8 cellular contexts compared by ENCODE assay signal in genomic region chr2:236343400-236344161, GRCh38.
DNase-seq lines count a peak whose midpoint lies in the region; ATAC-seq and TF ChIP-seq lines count a peak whose summit lies in the region.

No MANE protein-coding gene starts in this region.

- H3K4me3 Mint-ChIP-seq in Caco-2 (ENCODE audit: unreplicated experiment): no peak overlapping the region

- H3K27ac Mint-ChIP-seq in Caco-2 (ENCODE audit: unreplicated experiment): no peak overlapping the region

- peak; percentile 55 to 73 for TF ChIP-seq CTCF in Caco-2 (IDR thresholded peaks at IDR 0.05; ENCODE audit: insufficient read depth in 1 of 2, low read depth in 1 of 2, low read length in 1 of 2, severe bottlenecking in 1 of 2, unreplicated experiment in 1 of 2)
- peak; percentile 57 to 83 (median 83); a peak in 5 of 6 replicates for TF ChIP-seq CTCF in HCT116 (IDR thresholded peaks at IDR 0.05 in 2 of 3, conservative IDR thresholded peaks at IDR 0.05 in 1 of 3; ENCODE audit: borderline replicate concordance in 1 of 3, insufficient read depth in 1 of 3, low read depth in 2 of 3, low read length in 2 of 3)
- TF ChIP-seq CTCF in osteoblast (IDR thresholded peaks at IDR 0.05; ENCODE audit: extremely low read depth, low read depth, low read length): peak; percentile 87

- H4K20me1 ChIP-seq in HCT116 (ENCODE audit: insufficient read depth) (no peaks in the 10 kb centered on the region), osteoblast (ENCODE audit: insufficient read depth, low read length) (no peaks in the 10 kb centered on the region)

- H2AFZ ChIP-seq in HCT116 (ENCODE audit: low read depth, low read length, poor library complexity, severe bottlenecking): no peak overlapping the region
- no peak overlapping the region for H2AFZ ChIP-seq in osteoblast (ENCODE audit: low read length)

- H3K27me3 Mint-ChIP-seq in Caco-2 (ENCODE audit: insufficient read depth, unreplicated experiment): peaks cover 6% of the 10 kb centered on the region

- no peaks in the 10 kb centered on the region for H3K27me3 ChIP-seq in Caco-2 (replicated peaks; ENCODE audit: control insufficient read depth, insufficient read depth, low read length)
- H3K27me3 ChIP-seq in HCT116 (ENCODE audit: insufficient read depth, low read length): no peaks in the 10 kb centered on the region
- H3K27me3 ChIP-seq in osteoblast (ENCODE audit: insufficient read depth, low read length): no peaks in the 10 kb centered on the region

- intact Hi-C loops in Caco-2 (cut with micrococcal nuclease; ENCODE audit: unreplicated experiment) (loop anchor here (1.0 kb wide), 1 partner anchor 717 kb away; no protein-coding TSS in a partner anchor), HCT116 (cut with micrococcal nuclease) (loop anchor here (1.0 kb wide), 1 partner anchor 717 kb away; no protein-coding TSS in a partner anchor)

- H3K36me3 Mint-ChIP-seq in Caco-2 (ENCODE audit: insufficient read depth, unreplicated experiment): no peaks in the 10 kb centered on the region

- no peak overlapping the region for H3K9ac ChIP-seq in HCT116 (ENCODE audit: low read length)

- ATAC-seq in HCT116 (peak; percentile 80), GM19452 (IDR thresholded peaks at IDR 0.05; ENCODE audit: unreplicated experiment) (no peak), HG03095 (IDR thresholded peaks at IDR 0.05; ENCODE audit: unreplicated experiment) (no peak)

- H3K4me1 Mint-ChIP-seq in Caco-2 (ENCODE audit: low read depth, unreplicated experiment): no peaks in the 10 kb centered on the region

- no peaks in the 10 kb centered on the region for H3K9me2 ChIP-seq in HCT116 (ENCODE audit: insufficient read depth)

- no peaks in the 10 kb centered on the region for H3K9me3 ChIP-seq in Caco-2
- H3K9me3 ChIP-seq in HCT116 (ENCODE audit: control insufficient read depth in 1 of 2, insufficient read depth in 1 of 2, low read depth in 1 of 2, low read length in 2 of 2): no peaks in the 10 kb centered on the region
- H3K9me3 ChIP-seq in osteoblast (ENCODE audit: low read depth, low read length): no peaks in the 10 kb centered on the region

- H3K27ac ChIP-seq in HCT116 (ENCODE audit: low read depth, low read length) (no peak overlapping the region), osteoblast (ENCODE audit: low read depth, low read length) (no peak overlapping the region)

- H3K36me3 ChIP-seq in Caco-2 (ENCODE audit: control insufficient read depth, insufficient read depth, low read length) (no peaks in the 10 kb centered on the region), HCT116 (ENCODE audit: control insufficient read depth in 1 of 2, insufficient read depth in 2 of 2, low read length in 2 of 2) (no peaks in the 10 kb centered on the region), osteoblast (ENCODE audit: insufficient read depth, low read length) (no peaks in the 10 kb centered on the region)

- RAD21 ChIA-PET in HCT116 (lab: Charles Lee; ENCODE audit: low non-redundant PET in 1 of 2, low total read pairs in 2 of 2, uncharacterized antibody in 2 of 2, unreplicated experiment in 2 of 2): no interaction called here

- TF ChIP-seq RAD21 in HCT116 (IDR thresholded peaks at IDR 0.05; ENCODE audit: low read depth): peak; percentile 56

- CTCF ChIA-PET in Caco-2 (lab: Charles Lee) (no interaction called here), HCT116 (lab: Charles Lee) (interaction anchor here (0.7 kb wide), 1 partner anchor 564 kb away, joined by 3 read pairs; no protein-coding TSS in a partner anchor)

- no peaks in the 10 kb centered on the region for H3K79me2 ChIP-seq in HCT116 (ENCODE audit: insufficient read depth, low read length)
- H3K79me2 ChIP-seq in osteoblast (ENCODE audit: insufficient read depth, low read length): no peaks in the 10 kb centered on the region

- H3K4me2 ChIP-seq in HCT116 (ENCODE audit: low read length) (no peak overlapping the region), osteoblast (ENCODE audit: insufficient read depth, low read length) (no peak overlapping the region)

- H3K4me3 ChIP-seq in Caco-2 (ENCODE audit: low read depth, low read length): no peak overlapping the region
- no peak overlapping the region for H3K4me3 ChIP-seq in HCT116 (replicated peaks in 1 of 2; ENCODE audit: low read depth in 1 of 2, low read length in 2 of 2)
- no peak overlapping the region for H3K4me3 ChIP-seq in osteoblast (ENCODE audit: insufficient read depth, low read length)

- POLR2A ChIA-PET in Caco-2 (lab: Charles Lee): no interaction called here
- POLR2A ChIA-PET in HCT116 (lab: Charles Lee): no interaction called here

- BruUV-seq in Caco-2 (replicated peaks; lab: Mats Ljungman, UMichigan) (no TSS peak), HCT116 (replicated peaks; lab: Mats Ljungman, UMichigan) (no TSS peak)

- no peaks in the 10 kb centered on the region for H3K9me3 Mint-ChIP-seq in Caco-2 (ENCODE audit: unreplicated experiment)

- peak; percentile 53 to 67 for DNase-seq in Caco-2
- DNase-seq in HCT116 (ENCODE audit: low read depth, low spot score): peak; percentile 67
- peak; percentile 72 for DNase-seq in NCI-H748 (lab: John Stamatoyannopoulos, UW; ENCODE audit: unreplicated experiment)
- DNase-seq in activated CD8-positive, alpha-beta memory T cell treated with anti-CD3 and anti-CD28 coated beads, Interleukin-2, amount 50 U/mL, for 4 hours: peak; percentile 47
- DNase-seq in fibroblast of the conjunctiva (ENCODE audit: low read depth): peak; percentile 71
- DNase-seq in osteoblast (ENCODE audit: insufficient read length, low spot score, missing footprints): peak; percentile 90

- no peak for TF ChIP-seq POLR2A in HCT116 (IDR thresholded peaks at IDR 0.05; ENCODE audit: borderline replicate concordance, extremely low read depth, insufficient read depth, insufficient read length)

- H3K4me1 ChIP-seq in Caco-2 (no peaks in the 10 kb centered on the region), HCT116 (ENCODE audit: control insufficient read depth in 1 of 2, insufficient read depth in 2 of 2, low read length in 2 of 2) (no peaks in the 10 kb centered on the region), osteoblast (ENCODE audit: insufficient read depth, low read length) (no peaks in the 10 kb centered on the region)

TF ChIP-seq in HCT116, 20 proteins besides CTCF, POLR2A, EP300 and RAD21:
- TF ChIP-seq SIN3A (IDR thresholded peaks at IDR 0.05; ENCODE audit: low read depth) (no peak), ZNF274 (IDR thresholded peaks at IDR 0.05; ENCODE audit: low read depth, low read length) (no peak), SRF (IDR thresholded peaks at IDR 0.05; ENCODE audit: low read depth) (no peak)
